ENCODE assay signal across 21 cellular contexts in the genomic region with DNA sequence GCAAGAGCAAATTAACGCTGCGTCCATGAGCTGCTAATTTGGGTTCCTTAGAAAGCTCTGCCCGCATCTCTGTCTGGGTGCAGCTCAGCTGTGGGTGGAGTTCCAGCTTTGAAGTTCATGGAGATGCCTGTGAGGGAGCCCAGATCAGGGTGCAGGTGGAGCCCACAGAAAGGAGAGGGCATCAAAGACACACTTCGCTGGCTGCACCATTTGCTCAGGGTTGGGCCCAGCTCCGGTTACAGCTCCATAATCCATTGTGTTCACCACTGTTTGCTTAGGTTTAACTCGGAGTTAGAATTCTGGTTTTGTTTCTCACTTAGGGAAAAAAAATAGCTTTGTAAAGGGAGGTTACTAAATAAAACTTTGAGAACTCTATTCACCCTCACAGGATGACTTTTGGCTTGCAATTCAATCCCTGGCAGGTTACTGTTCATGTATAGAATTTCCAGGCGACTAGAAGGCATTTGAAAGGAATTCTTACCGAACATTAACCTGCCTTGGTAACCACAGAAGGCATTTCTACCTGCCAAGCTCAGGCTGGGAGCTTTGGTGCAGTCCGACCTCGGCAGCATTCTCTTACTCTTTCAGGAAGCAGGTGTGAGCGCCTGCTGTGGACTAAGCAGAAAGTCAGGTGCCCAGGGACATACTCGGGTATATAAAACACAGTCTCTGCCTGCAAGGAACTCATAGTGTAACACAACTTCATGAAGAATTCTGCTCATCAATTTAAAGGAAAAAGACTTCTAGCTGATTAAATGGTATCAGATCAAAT.
DNase-seq lines count a peak whose midpoint lies in the region; ATAC-seq, FAIRE-seq and TF ChIP-seq lines count a peak whose summit lies in the region.
"Had no signal": no experiment of that assay in that cellular context is flagged by ENCODE, and none has a peak within 500 bp of the region (broad histone marks: within the 10 kb centered on the region; RNA-seq: fewer than 3 reads in every experiment).

No MANE protein-coding gene starts in this region.

- no peak for ATAC-seq in GM18498 (IDR thresholded peaks at IDR 0.05; ENCODE audit: unreplicated experiment)
- ATAC-seq: left lobe of liver had no signal

- peaks cover 0 to 13% (median 2%) of the 10 kb centered on the region in 4 donors for H3K9me3 ChIP-seq in esophagus muscularis mucosa

- H3K27me3 ChIP-seq in esophagus muscularis mucosa: peaks cover 0 to 54% (median 0%) of the 10 kb centered on the region in 4 donors
- H3K27me3 ChIP-seq: BLaER1 treated with 17β-estradiol and CSF1 and Interleukin-3, amounts not matched to agents 10 nM and 100 nM had no signal

- intact Hi-C loops in esophagus muscularis mucosa (cut with DNase I): no loop called here

- no peak for FAIRE-seq in GM12892 (lab: Jason Lieb, UNC)
- FAIRE-seq: colon, TTC549 had no signal

- TF ChIP-seq CTCF in C4-2B (conservative IDR thresholded peaks at IDR 0.05): no peak
- no peak for TF ChIP-seq CTCF in esophagus muscularis mucosa (IDR thresholded peaks at IDR 0.05)

- no peak overlapping the region for H3K4me3 ChIP-seq in esophagus muscularis mucosa
- H3K4me3 ChIP-seq: BLaER1 treated with 17β-estradiol and CSF1 and Interleukin-3, amounts not matched to agents 10 nM and 100 nM had no signal

- H3K27ac ChIP-seq in C4-2B (peak overlapping the region; percentile 43), esophagus muscularis mucosa (replicated peaks in 1 of 4) (no peak overlapping the region)
- H3K27ac ChIP-seq: BLaER1 treated with 17β-estradiol and CSF1 and Interleukin-3, amounts not matched to agents 10 nM and 100 nM; KMS-11 had no signal

- H3K36me3 ChIP-seq in esophagus muscularis mucosa: no peaks in the 10 kb centered on the region
- H3K36me3 ChIP-seq: BLaER1 treated with 17β-estradiol and CSF1 and Interleukin-3, amounts not matched to agents 10 nM and 100 nM had no signal

- H3K4me1 ChIP-seq in esophagus muscularis mucosa: no peaks in the 10 kb centered on the region

- DNase-seq in NCI-H1092 (lab: John Stamatoyannopoulos, UW) (peak; percentile 13), NCI-H345 (lab: John Stamatoyannopoulos, UW) (peak; percentile 66), kidney tubule cell (ENCODE audit: low spot score) (peak; percentile 71), GM12892 (ENCODE audit: insufficient read length) (no peak), esophagus muscularis mucosa (ENCODE audit: extremely low spot score) (no peak), GM19240 (ENCODE audit: insufficient read length, low spot score) (no peak)
- DNase-seq: activated CD4-positive, alpha-beta T cell treated with anti-CD3 and anti-CD28 coated beads for 1 hour; activated naive CD4-positive, alpha-beta T cell treated with Interleukin-2 at 50 U/mL for 16 hours; activated T-cell treated with anti-CD3 and anti-CD28 coated beads, Interleukin-2, amount 50 U/mL, for 48 hours; endodermal cell; natural killer cell; posterior cingulate gyrus; SHP77; SW 1271 had no signal

- TF ChIP-seq POLR2A in GM12892 (IDR thresholded peaks at IDR 0.05; ENCODE audit: low read depth, low read length) (no peak), esophagus muscularis mucosa (IDR thresholded peaks at IDR 0.05; ENCODE audit: low read depth) (no peak)

- 64% methylated on average over 11 of the region's 12 CpGs for WGBS in esophagus muscularis mucosa

- no peak for TF ChIP-seq EP300 in esophagus muscularis mucosa (IDR thresholded peaks at IDR 0.05)

Comparison
In these comparisons a context has a peak if more than half of its experiments do, and no peak if none do; other contexts are left out.
1. DNase-seq: peak in NCI-H1092 (single experiment), NCI-H345 (single experiment) and kidney tubule cell (single experiment); none in GM12892 (single experiment), esophagus muscularis mucosa (single experiment) and GM19240 (single experiment).